Comparison of ENCODE assay signal across 20 cellular contexts in genomic region chr17:43877451-43878155, GRCh38. TPM values are rescaled to one million over a fixed set of nuclear protein-coding genes. Genes with fewer than 3 reads are reported as not detected.
"Had no signal": no experiment of that assay in that cellular context is flagged by ENCODE, and none has a peak within 500 bp of the region (broad histone marks: within the 10 kb centered on the region; RNA-seq: fewer than 3 reads in every experiment).

No MANE protein-coding gene starts in this region.

- H3K9me3 ChIP-seq: esophagus squamous epithelium, testis, transverse colon had no signal

- H3K9ac ChIP-seq: parathyroid adenoma had no signal

- H3K27ac Mint-ChIP-seq: activated B cell treated with CpG ODN at 0.5 μM for 24 hours; activated CD8-positive, alpha-beta T cell treated with anti-CD3 and anti-CD28 coated beads for 36 hours; activated naive CD4-positive, alpha-beta T cell treated with anti-CD3 and anti-CD28 coated beads, Interleukin-2, amount 50 U/mL, for 24 hours; activated naive CD8-positive, alpha-beta T cell treated with anti-CD3 and anti-CD28 coated beads, Interleukin-2, amount 50 U/mL, for 24 hours; activated T-helper 2 cell treated with anti-CD3 and anti-CD28 coated beads, Interferon-gamma antibody, Interleukin-2, Interleukin-4, amounts not matched to agents 10 μg/mL and 5 μg/mL and 100 μg/mL, durations not matched to agents 14 hours and 24 hours and 36 hours; naive thymus-derived CD4-positive, alpha-beta T cell; T-helper 2 cell treated with Interferon-gamma antibody and Interleukin-4, amounts not matched to agents 5 μg/mL and 100 μg/mL, for 36 hours had no signal

- H3K4me1 Mint-ChIP-seq: activated B cell treated with CpG ODN at 0.5 μM for 24 hours; activated naive CD4-positive, alpha-beta T cell treated with anti-CD3 and anti-CD28 coated beads, Interleukin-2, amount 50 U/mL, for 24 hours; activated naive CD8-positive, alpha-beta T cell treated with anti-CD3 and anti-CD28 coated beads, Interleukin-2, amount 50 U/mL, for 24 hours had no signal

- FAIRE-seq: endometrium had no signal

- H3K4me3 Mint-ChIP-seq: activated B cell treated with CpG ODN at 0.5 μM for 24 hours; activated CD8-positive, alpha-beta T cell treated with anti-CD3 and anti-CD28 coated beads for 36 hours; activated naive CD4-positive, alpha-beta T cell treated with anti-CD3 and anti-CD28 coated beads, Interleukin-2, amount 50 U/mL, for 24 hours; activated naive CD8-positive, alpha-beta T cell treated with anti-CD3 and anti-CD28 coated beads, Interleukin-2, amount 50 U/mL, for 24 hours; activated T-cell treated with anti-CD3 and anti-CD28 coated beads, Interleukin-2, amount 50 U/mL, for 4 hours; central memory CD8-positive, alpha-beta T cell; naive thymus-derived CD4-positive, alpha-beta T cell; T-helper 2 cell treated with Interferon-gamma antibody and Interleukin-4, amounts not matched to agents 5 μg/mL and 100 μg/mL, for 36 hours had no signal

- H3K4me3 ChIP-seq: esophagus squamous epithelium, testis, transverse colon had no signal

- H3K27ac ChIP-seq: epithelial cell of prostate, esophagus squamous epithelium, parathyroid adenoma, transverse colon had no signal

- H3K9me3 Mint-ChIP-seq: activated B cell treated with CpG ODN at 0.5 μM for 24 hours; activated CD8-positive, alpha-beta T cell treated with anti-CD3 and anti-CD28 coated beads for 36 hours; activated naive CD4-positive, alpha-beta T cell treated with anti-CD3 and anti-CD28 coated beads, Interleukin-2, amount 50 U/mL, for 24 hours; activated naive CD8-positive, alpha-beta T cell treated with anti-CD3 and anti-CD28 coated beads, Interleukin-2, amount 50 U/mL, for 24 hours; activated T-cell treated with anti-CD3 and anti-CD28 coated beads, Interleukin-2, amount 50 U/mL, for 4 hours; activated T-helper 2 cell treated with anti-CD3 and anti-CD28 coated beads, Interferon-gamma antibody, Interleukin-2, Interleukin-4, amounts not matched to agents 10 μg/mL and 5 μg/mL and 100 μg/mL, durations not matched to agents 14 hours and 24 hours and 36 hours; central memory CD8-positive, alpha-beta T cell; T-helper 2 cell treated with Interferon-gamma antibody and Interleukin-4, amounts not matched to agents 5 μg/mL and 100 μg/mL, for 36 hours had no signal

- DNase-seq: dermis blood vessel endothelial cell, esophagus squamous epithelium, foreskin melanocyte, testis had no signal

- H3K36me3 Mint-ChIP-seq: activated naive CD4-positive, alpha-beta T cell treated with anti-CD3 and anti-CD28 coated beads, Interleukin-2, amount 50 U/mL, for 24 hours had no signal

- H3K27me3 Mint-ChIP-seq: activated naive CD4-positive, alpha-beta T cell treated with anti-CD3 and anti-CD28 coated beads, Interleukin-2, amount 50 U/mL, for 24 hours; activated naive CD8-positive, alpha-beta T cell treated with anti-CD3 and anti-CD28 coated beads, Interleukin-2, amount 50 U/mL, for 24 hours had no signal

- H3K36me3 ChIP-seq: transverse colon had no signal

- H2AFZ ChIP-seq: parathyroid adenoma had no signal

- H3K27me3 ChIP-seq: esophagus squamous epithelium, testis, transverse colon had no signal

RNA-seq across cellular contexts. Expression of gene MPP2, which starts 29.7 kb away (rescaled TPM):
- total RNA-seq: activated B cell treated with CpG ODN at 0.5 μM for 24 hours had no signal

RNA-seq across cellular contexts. Expression of gene CD300LG, which starts 30.6 kb away (rescaled TPM):
- total RNA-seq: activated B cell treated with CpG ODN at 0.5 μM for 24 hours; activated CD8-positive, alpha-beta T cell treated with anti-CD3 and anti-CD28 coated beads for 36 hours; activated T-cell treated with anti-CD3 and anti-CD28 coated beads, Interleukin-2, amount 50 U/mL, for 4 hours; activated T-helper 2 cell treated with anti-CD3 and anti-CD28 coated beads, Interferon-gamma antibody, Interleukin-2, Interleukin-4, amounts not matched to agents 10 μg/mL and 5 μg/mL and 100 μg/mL, durations not matched to agents 14 hours and 24 hours and 36 hours; glomerular endothelial cell; naive thymus-derived CD4-positive, alpha-beta T cell; pulmonary artery endothelial cell had no signal
- polyA plus RNA-seq: naive thymus-derived CD4-positive, alpha-beta T cell; neural cell had no signal

RNA-seq across cellular contexts. Expression of gene MPP3, which starts 44.7 kb away (rescaled TPM):
- total RNA-seq: activated B cell treated with CpG ODN at 0.5 μM for 24 hours had no signal
- polyA plus RNA-seq: naive thymus-derived CD4-positive, alpha-beta T cell had no signal
